Comparison of ENCODE assay signal across 1 cellular context in genomic region chr16:84631882-84632281, GRCh38.
TF ChIP-seq lines count a peak whose summit lies in the region.

No MANE protein-coding gene starts in this region.

TF ChIP-seq in GM12878, 131 proteins besides CTCF, POLR2A, EP300 and RAD21:
- TF ChIP-seq IKZF2 (IDR thresholded peaks at IDR 0.05), result peak; percentile 38 to 41; a peak in 2 of 4 replicates
- peak; percentile 16; the same call in 1 of the 2 replicates for TF ChIP-seq RUNX3 (IDR thresholded peaks at IDR 0.05; ENCODE audit: low read length)
- TF ChIP-seq ZSCAN29 (IDR thresholded peaks at IDR 0.05), result no peak
- TF ChIP-seq SPI1 (IDR thresholded peaks at IDR 0.05; ENCODE audit: borderline replicate concordance, insufficient read depth, low read depth, low read length), result peak; percentile 78; the same call in 1 of the 2 replicates
